ENCODE assay signal across 8 cellular contexts in the genomic region with DNA sequence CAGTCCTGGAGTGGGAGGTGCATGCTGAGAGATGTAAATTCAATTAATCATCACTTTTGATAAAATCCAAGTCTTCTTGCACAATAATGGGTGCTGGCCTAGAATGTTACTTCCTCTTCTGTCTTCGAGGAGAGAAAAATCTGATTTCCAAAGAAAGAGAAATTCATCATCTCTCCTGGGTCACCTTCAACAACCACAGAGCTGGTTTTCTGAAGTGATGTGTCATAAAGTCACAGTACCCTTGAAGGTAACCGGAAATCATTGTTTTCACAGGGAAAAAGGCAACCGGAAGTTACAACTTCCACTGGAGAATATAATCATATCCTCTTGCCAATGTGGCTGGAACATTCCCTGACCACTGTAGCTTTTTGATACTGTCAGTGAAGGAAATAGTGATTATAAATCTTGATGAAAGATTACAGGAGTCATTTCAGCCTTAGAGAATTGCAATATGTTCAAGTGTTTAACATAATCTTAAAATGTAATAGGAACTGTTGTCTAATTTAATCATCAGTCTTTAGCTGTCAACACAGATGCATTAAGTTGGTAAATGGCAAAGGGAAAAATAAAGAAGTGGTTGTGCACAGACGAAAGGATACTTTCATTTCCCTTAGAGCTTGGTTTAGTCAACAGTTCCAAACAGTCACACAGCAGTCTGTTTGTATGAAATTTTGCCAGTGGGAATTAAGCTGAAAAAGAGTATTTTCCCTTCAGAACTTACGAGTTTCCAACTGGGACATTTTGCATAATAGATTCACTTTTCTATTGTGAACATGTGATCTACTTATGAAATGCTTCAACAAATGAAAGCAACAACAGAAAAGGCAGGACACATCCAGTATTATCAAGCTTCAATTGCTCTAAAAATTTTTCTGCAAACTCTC.
DNase-seq lines count a peak whose midpoint lies in the region; ATAC-seq and TF ChIP-seq lines count a peak whose summit lies in the region.

No MANE protein-coding gene starts in this region.

- no peak overlapping the region for H3K4me3 Mint-ChIP-seq in activated naive CD4-positive, alpha-beta T cell treated with anti-CD3 and anti-CD28 coated beads, Interleukin-2, amount 10 ng/mL, durations not matched to agents 7 days and 5 days
- peak overlapping the region; percentile 34 for H3K4me3 Mint-ChIP-seq in activated naive CD8-positive, alpha-beta T cell treated with anti-CD3 and anti-CD28 coated beads, Interleukin-2, amount 50 U/mL, for 24 hours

- ATAC-seq in activated naive CD8-positive, alpha-beta T cell treated with anti-CD3 and anti-CD28 coated beads, Interleukin-2, amount 50 U/mL, for 24 hours, result peak; percentile 72
- no peak for ATAC-seq in HG03520 (IDR thresholded peaks at IDR 0.05; ENCODE audit: unreplicated experiment)

- H3K9me2 ChIP-seq in hepatocyte (replicated peaks; ENCODE audit: insufficient read depth), result no peaks in the 10 kb centered on the region

- WGBS in hepatocyte (ENCODE audit: low lambda C conversion rate, missing lambda C conversion rate), result 56% methylated on average over 5 of the region's 5 CpGs

- H3K36me3 Mint-ChIP-seq in activated naive CD4-positive, alpha-beta T cell treated with anti-CD3 and anti-CD28 coated beads, Interleukin-2, amount 10 ng/mL, durations not matched to agents 7 days and 5 days, result peaks cover 7% of the 10 kb centered on the region
- H3K36me3 Mint-ChIP-seq in activated naive CD8-positive, alpha-beta T cell treated with anti-CD3 and anti-CD28 coated beads, Interleukin-2, amount 50 U/mL, for 24 hours (ENCODE audit: low read depth), result no peaks in the 10 kb centered on the region

- H3K27me3 Mint-ChIP-seq in activated naive CD4-positive, alpha-beta T cell treated with anti-CD3 and anti-CD28 coated beads, Interleukin-2, amount 10 ng/mL, durations not matched to agents 7 days and 5 days, result no peaks in the 10 kb centered on the region
- H3K27me3 Mint-ChIP-seq in activated naive CD8-positive, alpha-beta T cell treated with anti-CD3 and anti-CD28 coated beads, Interleukin-2, amount 50 U/mL, for 24 hours, result no peaks in the 10 kb centered on the region

- H3K27ac Mint-ChIP-seq in activated naive CD4-positive, alpha-beta T cell treated with anti-CD3 and anti-CD28 coated beads, Interleukin-2, amount 10 ng/mL, durations not matched to agents 7 days and 5 days, result peak overlapping the region; percentile 75
- peak overlapping the region; percentile 75 for H3K27ac Mint-ChIP-seq in activated naive CD8-positive, alpha-beta T cell treated with anti-CD3 and anti-CD28 coated beads, Interleukin-2, amount 50 U/mL, for 24 hours

- no peak for DNase-seq in activated naive CD4-positive, alpha-beta T cell treated with anti-CD3 and anti-CD28 coated beads, Interleukin-2, amount 10 ng/mL, durations not matched to agents 7 days and 5 days
- DNase-seq in activated naive CD4-positive, alpha-beta T cell (lab: John Stamatoyannopoulos, UW), result no peak
- peak; percentile 15 for DNase-seq in activated naive CD8-positive, alpha-beta T cell treated with anti-CD3 and anti-CD28 coated beads, Interleukin-2, amount 50 U/mL, for 24 hours
- DNase-seq in hepatocyte (ENCODE audit: low spot score) (no peak), substantia nigra (lab: John Stamatoyannopoulos, UW) (no peak), germinal center (ENCODE audit: low spot score) (no peak)
- DNase-seq in activated CD4-positive, CD25-positive, alpha-beta regulatory T cell (lab: John Stamatoyannopoulos, UW), result no peak

- H3K79me2 ChIP-seq in hepatocyte, result no peaks in the 10 kb centered on the region

- H3K27ac ChIP-seq in hepatocyte (peak overlapping the region; percentile 39), substantia nigra (ENCODE audit: low read depth, low read length, poor library complexity, severe bottlenecking) (peak overlapping the region; percentile 47)

- peak overlapping the region; percentile 42 for H2AFZ ChIP-seq in hepatocyte

- H3K4me1 ChIP-seq in hepatocyte (ENCODE audit: insufficient read depth), result no peaks in the 10 kb centered on the region

- peaks cover 2% of the 10 kb centered on the region for H3K9me3 Mint-ChIP-seq in activated naive CD4-positive, alpha-beta T cell treated with anti-CD3 and anti-CD28 coated beads, Interleukin-2, amount 10 ng/mL, durations not matched to agents 7 days and 5 days
- H3K9me3 Mint-ChIP-seq in activated naive CD8-positive, alpha-beta T cell treated with anti-CD3 and anti-CD28 coated beads, Interleukin-2, amount 50 U/mL, for 24 hours, result no peaks in the 10 kb centered on the region

- peak overlapping the region; percentile 39 for H3K4me2 ChIP-seq in hepatocyte

- CTCF ChIA-PET in activated naive CD4-positive, alpha-beta T cell treated with anti-CD3 and anti-CD28 coated beads, Interleukin-2, amount 10 ng/mL, durations not matched to agents 7 days and 5 days (lab: Charles Lee), result interaction anchor here (0.6 kb wide), 1 partner anchor 15 kb away, joined by 3 read pairs; no protein-coding TSS in a partner anchor

- no peaks in the 10 kb centered on the region for H3K9me3 ChIP-seq in hepatocyte (ENCODE audit: low read depth)

- no peaks in the 10 kb centered on the region for H3K27me3 ChIP-seq in hepatocyte

- H4K20me1 ChIP-seq in hepatocyte (ENCODE audit: insufficient read depth, poor library complexity, severe bottlenecking), result no peaks in the 10 kb centered on the region

- H3K4me1 Mint-ChIP-seq in activated naive CD4-positive, alpha-beta T cell treated with anti-CD3 and anti-CD28 coated beads, Interleukin-2, amount 10 ng/mL, durations not matched to agents 7 days and 5 days, result peaks cover 26% of the 10 kb centered on the region
- peaks cover 31% of the 10 kb centered on the region for H3K4me1 Mint-ChIP-seq in activated naive CD8-positive, alpha-beta T cell treated with anti-CD3 and anti-CD28 coated beads, Interleukin-2, amount 50 U/mL, for 24 hours

- no peaks in the 10 kb centered on the region for H3K36me3 ChIP-seq in hepatocyte (replicated peaks; ENCODE audit: insufficient read depth, low read depth)

- no peak for TF ChIP-seq CTCF in hepatocyte (IDR thresholded peaks at IDR 0.05; ENCODE audit: poor library complexity)

- no peak overlapping the region for H3K4me3 ChIP-seq in hepatocyte
